24 cellular contexts compared by ENCODE assay signal in the genomic region with DNA sequence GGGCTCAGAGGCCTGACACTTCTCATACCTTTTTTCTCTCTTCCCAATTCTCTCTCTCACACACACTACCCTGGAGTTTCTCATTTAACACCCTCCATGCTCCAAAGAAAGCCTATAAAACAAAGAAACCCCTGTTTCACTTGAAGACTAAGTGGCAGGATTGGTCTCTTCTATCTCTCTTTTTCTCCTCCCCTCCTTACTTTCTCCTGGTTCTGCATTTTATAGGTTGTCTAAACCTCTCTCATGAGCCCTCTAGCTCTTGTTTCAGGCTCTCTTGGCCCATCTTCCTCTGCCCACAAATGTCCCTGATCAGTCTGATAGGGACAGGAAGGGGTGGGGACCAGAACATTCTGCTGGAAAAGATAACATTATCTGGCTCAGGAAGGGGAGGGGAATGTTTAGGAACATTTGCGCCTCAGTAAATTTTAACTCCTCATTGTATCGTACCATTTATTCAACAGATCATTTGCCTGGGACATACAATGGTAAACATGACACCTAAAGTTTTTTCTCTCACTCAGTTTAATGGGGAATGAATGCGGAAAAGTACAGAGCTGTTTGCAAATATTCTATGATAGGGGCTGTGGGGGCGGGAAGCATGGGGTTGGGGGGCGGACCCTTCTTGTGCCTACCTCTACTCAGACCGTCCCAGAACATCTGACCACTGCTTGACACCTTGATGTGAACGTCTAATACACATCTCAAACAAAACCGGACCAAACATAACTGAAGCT. TPM values are rescaled to one million over a fixed set of nuclear protein-coding genes. Genes with fewer than 3 reads are reported as not detected.
DNase-seq lines count a peak whose midpoint lies in the region; ATAC-seq lines count a peak whose summit lies in the region.
"Had no signal": no experiment of that assay in that cellular context is flagged by ENCODE, and none has a peak within 500 bp of the region (broad histone marks: within the 10 kb centered on the region; RNA-seq: fewer than 3 reads in every experiment).

No MANE protein-coding gene starts in this region.

- DNase-seq in T-helper 1 cell: no peak
- DNase-seq in dermis microvascular lymphatic vessel endothelial cell (ENCODE audit: low read depth in 2 of 2): peak; percentile 85 to 94
- DNase-seq in left lobe of liver (ENCODE audit: low spot score): no peak
- no peak for DNase-seq in stimulated activated effector memory CD8-positive, alpha-beta T cell treated with anti-CD3 and anti-CD28 coated beads, Interleukin-12 subunit alpha, Interleukin-12 subunit beta, amount 100 ng/mL, for 72 hours (ENCODE audit: low spot score in 2 of 2)
- DNase-seq in NCI-H146 treated with DMSO at 0.1 percent for 48 hours (lab: John Stamatoyannopoulos, UW; ENCODE audit: unreplicated experiment): no peak
- DNase-seq in NCI-H2081 (lab: John Stamatoyannopoulos, UW): no peak
- no peak for DNase-seq in DMS53 (lab: John Stamatoyannopoulos, UW)
- DNase-seq: 8988T; C1 segment of cervical spinal cord; DMS 273 treated with DMSO at 0.1 percent for 48 hours; GM23248; natural killer cell; NCI-H1048; NCI-H2081 treated with DMSO at 0.1 percent for 48 hours; NCI-H69; psoas muscle; stimulated activated naive B cell treated with anti-CD40 and anti-IgM and Interleukin-4, amounts not matched to agents 10 μg/mL and 1 μg/mL and 100 μg/mL, for 72 hours; trophoblast cell had no signal

- H3K4me1 Mint-ChIP-seq in T-helper 1 cell treated with Interleukin-12 subunit alpha and Interleukin-12 subunit beta and Interleukin-4 antibody, amounts not matched to agents 30 μg/mL and 1 μg/mL, for 36 hours (ENCODE audit: low read depth): peaks cover 18% of the 10 kb centered on the region
- H3K4me1 Mint-ChIP-seq in stimulated activated effector memory CD8-positive, alpha-beta T cell treated with anti-CD3 and anti-CD28 coated beads, Interleukin-12 subunit alpha, Interleukin-12 subunit beta, amount 100 ng/mL, for 72 hours: peaks cover 25% of the 10 kb centered on the region

- peaks cover 3% of the 10 kb centered on the region for H3K36me3 Mint-ChIP-seq in T-helper 1 cell treated with Interleukin-12 subunit alpha and Interleukin-12 subunit beta and Interleukin-4 antibody, amounts not matched to agents 30 μg/mL and 1 μg/mL, for 36 hours (ENCODE audit: low read depth)
- peaks cover 2% of the 10 kb centered on the region for H3K36me3 Mint-ChIP-seq in stimulated activated effector memory CD8-positive, alpha-beta T cell treated with anti-CD3 and anti-CD28 coated beads, Interleukin-12 subunit alpha, Interleukin-12 subunit beta, amount 100 ng/mL, for 72 hours
- H3K36me3 Mint-ChIP-seq: natural killer cell; stimulated activated naive B cell treated with anti-CD40 and anti-IgM and Interleukin-4, amounts not matched to agents 10 μg/mL and 1 μg/mL and 100 μg/mL, for 72 hours had no signal

- H3K27me3 Mint-ChIP-seq in T-helper 1 cell treated with Interleukin-12 subunit alpha and Interleukin-12 subunit beta and Interleukin-4 antibody, amounts not matched to agents 30 μg/mL and 1 μg/mL, for 36 hours (ENCODE audit: low read depth): peaks cover 5% of the 10 kb centered on the region

- peaks cover 4% of the 10 kb centered on the region for H3K9me3 Mint-ChIP-seq in T-helper 1 cell treated with Interleukin-12 subunit alpha and Interleukin-12 subunit beta and Interleukin-4 antibody, amounts not matched to agents 30 μg/mL and 1 μg/mL, for 36 hours
- no peaks in the 10 kb centered on the region for H3K9me3 Mint-ChIP-seq in stimulated activated effector memory CD8-positive, alpha-beta T cell treated with anti-CD3 and anti-CD28 coated beads, Interleukin-12 subunit alpha, Interleukin-12 subunit beta, amount 100 ng/mL, for 72 hours
- H3K9me3 Mint-ChIP-seq: activated T-helper 1 cell treated with anti-CD3 and anti-CD28 coated beads, Interleukin-12 subunit alpha, Interleukin-12 subunit beta, Interleukin-2, Interleukin-4 antibody, amounts not matched to agents 30 ng/mL and 10 ng/mL and 1 ng/mL, durations not matched to agents 14 hours and 24 hours and 36 hours; natural killer cell had no signal

- H3K27ac Mint-ChIP-seq in T-helper 1 cell treated with Interleukin-12 subunit alpha and Interleukin-12 subunit beta and Interleukin-4 antibody, amounts not matched to agents 30 μg/mL and 1 μg/mL, for 36 hours: peak overlapping the region; percentile 8
- H3K27ac Mint-ChIP-seq in stimulated activated effector memory CD8-positive, alpha-beta T cell treated with anti-CD3 and anti-CD28 coated beads, Interleukin-12 subunit alpha, Interleukin-12 subunit beta, amount 100 ng/mL, for 72 hours: peak overlapping the region; percentile 36
- H3K27ac Mint-ChIP-seq: natural killer cell; stimulated activated naive B cell treated with anti-CD40 and anti-IgM and Interleukin-4, amounts not matched to agents 10 μg/mL and 1 μg/mL and 100 μg/mL, for 72 hours had no signal

- ATAC-seq in left lobe of liver: peak; percentile 41
- no peak for ATAC-seq in stimulated activated effector memory CD8-positive, alpha-beta T cell treated with anti-CD3 and anti-CD28 coated beads, Interleukin-12 subunit alpha, Interleukin-12 subunit beta, amount 100 ng/mL, for 72 hours
- ATAC-seq: natural killer cell; stimulated activated naive B cell treated with anti-CD40 and anti-IgM and Interleukin-4, amounts not matched to agents 10 μg/mL and 1 μg/mL and 100 μg/mL, for 72 hours had no signal

- no peak overlapping the region for H3K4me3 Mint-ChIP-seq in T-helper 1 cell treated with Interleukin-12 subunit alpha and Interleukin-12 subunit beta and Interleukin-4 antibody, amounts not matched to agents 30 μg/mL and 1 μg/mL, for 36 hours
- no peak overlapping the region for H3K4me3 Mint-ChIP-seq in stimulated activated effector memory CD8-positive, alpha-beta T cell treated with anti-CD3 and anti-CD28 coated beads, Interleukin-12 subunit alpha, Interleukin-12 subunit beta, amount 100 ng/mL, for 72 hours
- H3K4me3 Mint-ChIP-seq: activated T-helper 1 cell treated with anti-CD3 and anti-CD28 coated beads, Interleukin-12 subunit alpha, Interleukin-12 subunit beta, Interleukin-2, Interleukin-4 antibody, amounts not matched to agents 30 ng/mL and 10 ng/mL and 1 ng/mL, durations not matched to agents 14 hours and 24 hours and 36 hours; natural killer cell; stimulated activated naive B cell treated with anti-CD40 and anti-IgM and Interleukin-4, amounts not matched to agents 10 μg/mL and 1 μg/mL and 100 μg/mL, for 72 hours had no signal

RNA-seq across cellular contexts. Expression of gene CRYBA4, which starts 10.8 kb away (rescaled TPM):
- total RNA-seq in dermis microvascular lymphatic vessel endothelial cell: 0.13 TPM in 1 of 2 replicates, not detected in the other
- not detected for total RNA-seq in left lobe of liver
- total RNA-seq: activated CD8-positive, alpha-beta memory T cell treated with anti-CD3 and anti-CD28 coated beads for 36 hours; activated T-helper 1 cell treated with anti-CD3 and anti-CD28 coated beads, Interleukin-12 subunit alpha, Interleukin-12 subunit beta, Interleukin-2, Interleukin-4 antibody, amounts not matched to agents 30 ng/mL and 10 ng/mL and 1 ng/mL, durations not matched to agents 14 hours and 24 hours and 36 hours; adrenal gland; cardiac muscle cell; GM23248; lung; psoas muscle had no signal

RNA-seq across cellular contexts. Expression of gene CRYBB1, which starts 14.8 kb away (rescaled TPM):
- total RNA-seq in dermis microvascular lymphatic vessel endothelial cell (0.13 and 0.51 TPM in 2 replicates), left lobe of liver (not detected)
- total RNA-seq: activated CD8-positive, alpha-beta memory T cell treated with anti-CD3 and anti-CD28 coated beads for 36 hours; activated T-helper 1 cell treated with anti-CD3 and anti-CD28 coated beads, Interleukin-12 subunit alpha, Interleukin-12 subunit beta, Interleukin-2, Interleukin-4 antibody, amounts not matched to agents 30 ng/mL and 10 ng/mL and 1 ng/mL, durations not matched to agents 14 hours and 24 hours and 36 hours; cardiac muscle cell; GM23248; natural killer cell had no signal

RNA-seq across cellular contexts. Expression of gene MIAT, which starts 24.8 kb away (rescaled TPM):
- total RNA-seq in dermis microvascular lymphatic vessel endothelial cell (0.13 and 0.38 TPM in 2 replicates), left lobe of liver (0.60 TPM)

RNA-seq across cellular contexts. Expression of gene TPST2, which starts 42.7 kb away (rescaled TPM):
- total RNA-seq in dermis microvascular lymphatic vessel endothelial cell (45.4 and 91.5 TPM in 2 replicates), left lobe of liver (71.9 TPM)

Comparison
In these comparisons a context has a peak if more than half of its experiments do, and no peak if none do; other contexts are left out.
1. DNase-seq: peak in dermis microvascular lymphatic vessel endothelial cell (2 of 2); none in T-helper 1 cell (0 of 5), left lobe of liver (single experiment), stimulated activated effector memory CD8-positive, alpha-beta T cell treated with anti-CD3 and anti-CD28 coated beads, Interleukin-12 subunit alpha, Interleukin-12 subunit beta, amount 100 ng/mL, for 72 hours (0 of 2), NCI-H146 treated with DMSO at 0.1 percent for 48 hours (single experiment), NCI-H2081 (0 of 2) and DMS53 (single experiment).